26 cellular contexts compared by ENCODE assay signal in genomic region chr6:351011-351866, GRCh38. TPM values are rescaled to one million over a fixed set of nuclear protein-coding genes. Genes with fewer than 3 reads are reported as not detected.
DNase-seq lines count a peak whose midpoint lies in the region; ATAC-seq, FAIRE-seq and TF ChIP-seq lines count a peak whose summit lies in the region.
"Had no signal": no experiment of that assay in that cellular context is flagged by ENCODE, and none has a peak within 500 bp of the region (broad histone marks: within the 10 kb centered on the region; RNA-seq: fewer than 3 reads in every experiment).

No MANE protein-coding gene starts in this region.

- no peak for ATAC-seq in stimulated activated memory B cell treated with anti-CD40 and anti-IgM and Interleukin-4, amounts not matched to agents 10 μg/mL and 1 μg/mL and 100 μg/mL, for 72 hours
- ATAC-seq in HG02884 (IDR thresholded peaks at IDR 0.05; ENCODE audit: unreplicated experiment): no peak
- ATAC-seq: left lobe of liver had no signal

- no peaks in the 10 kb centered on the region for H3K79me2 ChIP-seq in Loucy (ENCODE audit: insufficient read depth, low read length)
- no peaks in the 10 kb centered on the region for H3K79me2 ChIP-seq in SU-DHL-6 (ENCODE audit: insufficient read depth, low read length)

- DNase-seq in kidney (peak; percentile 59), HK-2 (ENCODE audit: unreplicated experiment) (no peak), CD14-positive monocyte (ENCODE audit: low spot score) (no peak)
- DNase-seq: activated CD4-positive, alpha-beta T cell treated with anti-CD3 and anti-CD28 coated beads, Interleukin-2, amount 10 ng/mL, durations not matched to agents 7 days and 5 days; activated effector memory CD4-positive, alpha-beta T cell treated with anti-CD3 and anti-CD28 coated beads, Interleukin-2, amount 50 U/mL, for 16 hours; activated naive CD8-positive, alpha-beta T cell treated with anti-CD3 and anti-CD28 coated beads, Interleukin-2, amount 10 ng/mL, durations not matched to agents 7 days and 5 days; C1 segment of cervical spinal cord; Caco-2; caudate nucleus; DMS53; NCI-H1105 treated with DMSO at 0.1 percent for 48 hours; NCI-H1930; NCI-H526 treated with DMSO at 0.1 percent for 48 hours; stimulated activated CD4-positive, alpha-beta T cell treated with anti-CD3 and anti-CD28 coated beads, Interleukin-4, amount 100 ng/mL, for 1 hour; transverse colon had no signal

- H3K4me3 Mint-ChIP-seq in stimulated activated memory B cell treated with anti-CD40 and anti-IgM and Interleukin-4, amounts not matched to agents 10 μg/mL and 1 μg/mL and 100 μg/mL, for 72 hours: no peak overlapping the region
- H3K4me3 Mint-ChIP-seq in CD14-positive monocyte: no peak overlapping the region
- H3K4me3 Mint-ChIP-seq: activated CD4-positive, alpha-beta T cell treated with anti-CD3 and anti-CD28 coated beads, Interleukin-2, amount 10 ng/mL, durations not matched to agents 7 days and 5 days; activated naive CD8-positive, alpha-beta T cell treated with anti-CD3 and anti-CD28 coated beads, Interleukin-2, amount 10 ng/mL, durations not matched to agents 7 days and 5 days had no signal

- TF ChIP-seq CTCF in Loucy (conservative IDR thresholded peaks at IDR 0.05; ENCODE audit: low read length) (peak; percentile 38), SU-DHL-6 (IDR thresholded peaks at IDR 0.05; ENCODE audit: insufficient read depth, low read length, poor library complexity, severe bottlenecking) (peak; percentile 30), kidney (IDR thresholded peaks at IDR 0.05; ENCODE audit: borderline replicate concordance, extremely low read depth, insufficient read depth) (no peak), CD14-positive monocyte (IDR thresholded peaks at IDR 0.05) (no peak)

- H3K4me2 ChIP-seq in Loucy (ENCODE audit: low read depth, low read length, poor library complexity, severe bottlenecking) (no peak overlapping the region), SU-DHL-6 (ENCODE audit: low read depth, low read length, poor library complexity, severe bottlenecking) (no peak overlapping the region)

- H3K4me3 ChIP-seq in Loucy (ENCODE audit: low read length, poor library complexity, severe bottlenecking) (no peak overlapping the region), SU-DHL-6 (ENCODE audit: insufficient read depth, low read length, poor library complexity, severe bottlenecking) (no peak overlapping the region), kidney (ENCODE audit: low read length in 2 of 2) (no peak overlapping the region)
- H3K4me3 ChIP-seq: prostate gland, transverse colon had no signal

- no peak overlapping the region for H3K9ac ChIP-seq in Loucy (ENCODE audit: low read depth, low read length, poor library complexity, severe bottlenecking)
- no peak overlapping the region for H3K9ac ChIP-seq in SU-DHL-6 (ENCODE audit: low read length)
- no peak overlapping the region for H3K9ac ChIP-seq in kidney (ENCODE audit: low read length in 2 of 2)

- H3K9me3 ChIP-seq in Loucy (ENCODE audit: insufficient read depth, low read depth, low read length) (no peaks in the 10 kb centered on the region), SU-DHL-6 (ENCODE audit: insufficient read depth, low read length) (no peaks in the 10 kb centered on the region), kidney (ENCODE audit: control insufficient read depth in 1 of 2, low read length in 2 of 2) (no peaks in the 10 kb centered on the region)
- H3K9me3 ChIP-seq: Caco-2, neutrophil, prostate gland, transverse colon had no signal

- no peaks in the 10 kb centered on the region for H3K9me2 ChIP-seq in Loucy (replicated peaks; ENCODE audit: low read depth, low read length)
- H3K9me2 ChIP-seq in SU-DHL-6 (replicated peaks; ENCODE audit: insufficient read depth, low read length): no peaks in the 10 kb centered on the region

- H3F3A ChIP-seq in Loucy (ENCODE audit: low read depth) (no peaks in the 10 kb centered on the region), SU-DHL-6 (ENCODE audit: insufficient read depth) (0 out of 2 replicates have a peak, but pooled peaks cover 5% of the 10 kb centered on the region)

- no peaks in the 10 kb centered on the region for H3K27me3 ChIP-seq in Loucy (ENCODE audit: insufficient read depth, low read length, poor library complexity, severe bottlenecking)
- H3K27me3 ChIP-seq in SU-DHL-6 (ENCODE audit: low read length): no peaks in the 10 kb centered on the region
- H3K27me3 ChIP-seq: neutrophil, transverse colon had no signal

- H2AFZ ChIP-seq in Loucy (ENCODE audit: low read length): no peak overlapping the region
- no peak overlapping the region for H2AFZ ChIP-seq in SU-DHL-6 (ENCODE audit: low read depth, low read length, severe bottlenecking)

- H3K9me3 Mint-ChIP-seq in stimulated activated memory B cell treated with anti-CD40 and anti-IgM and Interleukin-4, amounts not matched to agents 10 μg/mL and 1 μg/mL and 100 μg/mL, for 72 hours: no peaks in the 10 kb centered on the region
- peaks cover 0 to 32% (median 2%) of the 10 kb centered on the region in 7 donors for H3K9me3 Mint-ChIP-seq in CD14-positive monocyte
- H3K9me3 Mint-ChIP-seq: activated CD4-positive, alpha-beta T cell treated with anti-CD3 and anti-CD28 coated beads, Interleukin-2, amount 10 ng/mL, durations not matched to agents 7 days and 5 days; activated naive CD8-positive, alpha-beta T cell treated with anti-CD3 and anti-CD28 coated beads, Interleukin-2, amount 10 ng/mL, durations not matched to agents 7 days and 5 days had no signal

- peaks cover 74% of the 10 kb centered on the region for H3K4me1 Mint-ChIP-seq in stimulated activated memory B cell treated with anti-CD40 and anti-IgM and Interleukin-4, amounts not matched to agents 10 μg/mL and 1 μg/mL and 100 μg/mL, for 72 hours
- peaks cover 13% of the 10 kb centered on the region for H3K4me1 Mint-ChIP-seq in CD14-positive monocyte
- H3K4me1 Mint-ChIP-seq: activated CD4-positive, alpha-beta T cell treated with anti-CD3 and anti-CD28 coated beads, Interleukin-2, amount 10 ng/mL, durations not matched to agents 7 days and 5 days had no signal

- peak overlapping the region; percentile 97 for H3K27ac Mint-ChIP-seq in stimulated activated memory B cell treated with anti-CD40 and anti-IgM and Interleukin-4, amounts not matched to agents 10 μg/mL and 1 μg/mL and 100 μg/mL, for 72 hours
- peak overlapping the region in 1 of 7 donors; percentile 26 for H3K27ac Mint-ChIP-seq in CD14-positive monocyte
- H3K27ac Mint-ChIP-seq: activated CD4-positive, alpha-beta T cell treated with anti-CD3 and anti-CD28 coated beads, Interleukin-2, amount 10 ng/mL, durations not matched to agents 7 days and 5 days had no signal

- intact Hi-C loops in kidney (cut with DNase I) (no loop called here), CD14-positive monocyte (cut with micrococcal nuclease) (no loop called here)

- H3K27me3 Mint-ChIP-seq in stimulated activated memory B cell treated with anti-CD40 and anti-IgM and Interleukin-4, amounts not matched to agents 10 μg/mL and 1 μg/mL and 100 μg/mL, for 72 hours: no peaks in the 10 kb centered on the region
- H3K27me3 Mint-ChIP-seq in CD14-positive monocyte (ENCODE audit: low read depth in 3 of 3): peaks cover 0 to 2% (median 0%) of the 10 kb centered on the region in 3 donors
- H3K27me3 Mint-ChIP-seq: activated CD4-positive, alpha-beta T cell treated with anti-CD3 and anti-CD28 coated beads, Interleukin-2, amount 10 ng/mL, durations not matched to agents 7 days and 5 days; activated naive CD8-positive, alpha-beta T cell treated with anti-CD3 and anti-CD28 coated beads, Interleukin-2, amount 10 ng/mL, durations not matched to agents 7 days and 5 days had no signal

- no peak overlapping the region for H3K27ac ChIP-seq in SU-DHL-6 (ENCODE audit: low read depth, low read length)
- H3K27ac ChIP-seq in kidney (ENCODE audit: low read depth in 2 of 2, low read length in 2 of 2): no peak overlapping the region
- H3K27ac ChIP-seq: neutrophil, prostate gland, transverse colon had no signal

- H3K36me3 ChIP-seq in Loucy (ENCODE audit: insufficient read depth, low read length) (peaks cover 17% of the 10 kb centered on the region; the same call in 1 of the 2 replicates), SU-DHL-6 (ENCODE audit: low read length) (no peaks in the 10 kb centered on the region), kidney (ENCODE audit: control insufficient read depth in 1 of 2, insufficient read depth in 2 of 2, low read length in 2 of 2) (peaks cover 6% of the 10 kb centered on the region in 2 donors)
- H3K36me3 ChIP-seq: prostate gland had no signal

- H3K4me1 ChIP-seq in Loucy (ENCODE audit: insufficient read depth, low read length, poor library complexity, severe bottlenecking) (peaks cover 22% of the 10 kb centered on the region), kidney (ENCODE audit: control insufficient read depth in 1 of 2, insufficient read depth in 1 of 2, low read depth in 1 of 2, low read length in 2 of 2) (no peaks in the 10 kb centered on the region)
- H3K4me1 ChIP-seq: Caco-2, transverse colon had no signal

- H4K20me1 ChIP-seq in Loucy (ENCODE audit: insufficient read depth, low read length, poor library complexity, severe bottlenecking) (no peaks in the 10 kb centered on the region), SU-DHL-6 (ENCODE audit: low read depth, low read length) (no peaks in the 10 kb centered on the region)

- peaks cover 64% of the 10 kb centered on the region for H3K36me3 Mint-ChIP-seq in stimulated activated memory B cell treated with anti-CD40 and anti-IgM and Interleukin-4, amounts not matched to agents 10 μg/mL and 1 μg/mL and 100 μg/mL, for 72 hours
- H3K36me3 Mint-ChIP-seq in CD14-positive monocyte: peaks cover 60 to 71% of the 10 kb centered on the region in 2 donors

- no peak for FAIRE-seq in kidney (lab: Jason Lieb, UNC)
- FAIRE-seq: G401.6, RCC 7860 had no signal

RNA-seq across cellular contexts. Expression of gene IRF4, which starts 40.3 kb away (rescaled TPM):
- 23.7 TPM for total RNA-seq in kidney
- not detected for polyA plus RNA-seq in kidney (ENCODE audit: insufficient read depth, low read depth, low replicate concordance)
- 1 to 10 TPM; 3.0 to 6.4 TPM for polyA plus RNA-seq in CD14-positive monocyte
- total RNA-seq: Caco-2, HT-29, myocyte had no signal

RNA-seq across cellular contexts. Expression of gene DUSP22, which starts 59.0 kb away (rescaled TPM):
- 60.7 TPM for total RNA-seq in kidney
- polyA plus RNA-seq in kidney (ENCODE audit: insufficient read depth, low read depth, low replicate concordance) (24.0 TPM), CD14-positive monocyte (100 to 1,000 TPM; 107 to 117 TPM)

Comparison
In these comparisons a context has a peak if more than half of its experiments do, and no peak if none do; other contexts are left out.
1. CTCF ChIP-seq: peak in Loucy (single experiment) and SU-DHL-6 (single experiment); none in kidney (single experiment) and CD14-positive monocyte (single experiment).